In genomic region chr3:56111651-56112250, GRCh38 we compare ENCODE assay signal across 18 cellular contexts.
"Had no signal": no experiment of that assay in that cellular context is flagged by ENCODE, and none has a peak within 500 bp of the region (broad histone marks: within the 10 kb centered on the region; RNA-seq: fewer than 3 reads in every experiment).

No MANE protein-coding gene starts in this region.

- H3K27me3 ChIP-seq: body of pancreas, gastrocnemius medialis, neutrophil, upper lobe of right lung had no signal

- H3K27me3 Mint-ChIP-seq: activated CD4-positive, alpha-beta memory T cell treated with anti-CD3 and anti-CD28 coated beads, Interleukin-2, amount 10 ng/mL, durations not matched to agents 7 days and 5 days; activated CD8-positive, alpha-beta memory T cell treated with anti-CD3 and anti-CD28 coated beads, Interleukin-2, amount 10 ng/mL, durations not matched to agents 7 days and 5 days; activated naive CD8-positive, alpha-beta T cell; effector memory CD8-positive, alpha-beta T cell; memory B cell; stimulated activated naive B cell treated with anti-CD40 and anti-IgM and Interleukin-4, amounts not matched to agents 10 μg/mL and 1 μg/mL and 100 μg/mL, for 72 hours had no signal

- H3K36me3 Mint-ChIP-seq: activated CD8-positive, alpha-beta memory T cell treated with anti-CD3 and anti-CD28 coated beads, Interleukin-2, amount 10 ng/mL, durations not matched to agents 7 days and 5 days; activated naive CD8-positive, alpha-beta T cell; memory B cell; naive thymus-derived CD4-positive, alpha-beta T cell; stimulated activated naive B cell treated with anti-CD40 and anti-IgM and Interleukin-4, amounts not matched to agents 10 μg/mL and 1 μg/mL and 100 μg/mL, for 72 hours had no signal

- H3K9me3 Mint-ChIP-seq: activated CD4-positive, alpha-beta memory T cell treated with anti-CD3 and anti-CD28 coated beads, Interleukin-2, amount 10 ng/mL, durations not matched to agents 7 days and 5 days had no signal

- H3K27ac Mint-ChIP-seq: activated CD4-positive, alpha-beta memory T cell treated with anti-CD3 and anti-CD28 coated beads, Interleukin-2, amount 10 ng/mL, durations not matched to agents 7 days and 5 days; activated CD8-positive, alpha-beta memory T cell treated with anti-CD3 and anti-CD28 coated beads, Interleukin-2, amount 10 ng/mL, durations not matched to agents 7 days and 5 days; activated naive CD8-positive, alpha-beta T cell; effector memory CD8-positive, alpha-beta T cell; memory B cell; naive thymus-derived CD4-positive, alpha-beta T cell; stimulated activated naive B cell treated with anti-CD40 and anti-IgM and Interleukin-4, amounts not matched to agents 10 μg/mL and 1 μg/mL and 100 μg/mL, for 72 hours had no signal

- ATAC-seq: activated CD8-positive, alpha-beta memory T cell treated with anti-CD3 and anti-CD28 coated beads, Interleukin-2, amount 10 ng/mL, durations not matched to agents 7 days and 5 days; body of pancreas; effector memory CD8-positive, alpha-beta T cell; gastrocnemius medialis; naive thymus-derived CD4-positive, alpha-beta T cell; stimulated activated naive B cell treated with anti-CD40 and anti-IgM and Interleukin-4, amounts not matched to agents 10 μg/mL and 1 μg/mL and 100 μg/mL, for 72 hours; upper lobe of right lung had no signal

- H3K4me3 Mint-ChIP-seq: activated CD4-positive, alpha-beta memory T cell treated with anti-CD3 and anti-CD28 coated beads, Interleukin-2, amount 10 ng/mL, durations not matched to agents 7 days and 5 days; activated CD8-positive, alpha-beta memory T cell treated with anti-CD3 and anti-CD28 coated beads, Interleukin-2, amount 10 ng/mL, durations not matched to agents 7 days and 5 days; activated naive CD8-positive, alpha-beta T cell; effector memory CD8-positive, alpha-beta T cell; memory B cell; naive thymus-derived CD4-positive, alpha-beta T cell; stimulated activated naive B cell treated with anti-CD40 and anti-IgM and Interleukin-4, amounts not matched to agents 10 μg/mL and 1 μg/mL and 100 μg/mL, for 72 hours had no signal

- H3K4me3 ChIP-seq: body of pancreas, gastrocnemius medialis, upper lobe of right lung had no signal

- DNase-seq: activated CD4-positive, alpha-beta memory T cell treated with anti-CD3 and anti-CD28 coated beads, Interleukin-2, amount 10 ng/mL, durations not matched to agents 7 days and 5 days; activated CD4-positive, alpha-beta T cell treated with anti-CD3 and anti-CD28 coated beads for 4 hours; activated CD8-positive, alpha-beta memory T cell treated with anti-CD3 and anti-CD28 coated beads, Interleukin-2, amount 10 ng/mL, durations not matched to agents 7 days and 5 days; amygdala; body of pancreas; effector memory CD8-positive, alpha-beta T cell; gastrocnemius medialis; head of caudate nucleus; kidney glomerular epithelial cell; naive thymus-derived CD4-positive, alpha-beta T cell; posterior cingulate gyrus; stimulated activated naive B cell treated with anti-CD40 and anti-IgM and Interleukin-4, amounts not matched to agents 10 μg/mL and 1 μg/mL and 100 μg/mL, for 72 hours; SW 1271; T-helper 2 cell; upper lobe of right lung had no signal

- H3K4me1 Mint-ChIP-seq: activated CD4-positive, alpha-beta memory T cell treated with anti-CD3 and anti-CD28 coated beads, Interleukin-2, amount 10 ng/mL, durations not matched to agents 7 days and 5 days; activated CD8-positive, alpha-beta memory T cell treated with anti-CD3 and anti-CD28 coated beads, Interleukin-2, amount 10 ng/mL, durations not matched to agents 7 days and 5 days; memory B cell; naive thymus-derived CD4-positive, alpha-beta T cell; stimulated activated naive B cell treated with anti-CD40 and anti-IgM and Interleukin-4, amounts not matched to agents 10 μg/mL and 1 μg/mL and 100 μg/mL, for 72 hours had no signal

- H3K36me3 ChIP-seq: gastrocnemius medialis, neutrophil, upper lobe of right lung had no signal
